Comparison of ENCODE assay signal across 1 cellular context in the genomic region with DNA sequence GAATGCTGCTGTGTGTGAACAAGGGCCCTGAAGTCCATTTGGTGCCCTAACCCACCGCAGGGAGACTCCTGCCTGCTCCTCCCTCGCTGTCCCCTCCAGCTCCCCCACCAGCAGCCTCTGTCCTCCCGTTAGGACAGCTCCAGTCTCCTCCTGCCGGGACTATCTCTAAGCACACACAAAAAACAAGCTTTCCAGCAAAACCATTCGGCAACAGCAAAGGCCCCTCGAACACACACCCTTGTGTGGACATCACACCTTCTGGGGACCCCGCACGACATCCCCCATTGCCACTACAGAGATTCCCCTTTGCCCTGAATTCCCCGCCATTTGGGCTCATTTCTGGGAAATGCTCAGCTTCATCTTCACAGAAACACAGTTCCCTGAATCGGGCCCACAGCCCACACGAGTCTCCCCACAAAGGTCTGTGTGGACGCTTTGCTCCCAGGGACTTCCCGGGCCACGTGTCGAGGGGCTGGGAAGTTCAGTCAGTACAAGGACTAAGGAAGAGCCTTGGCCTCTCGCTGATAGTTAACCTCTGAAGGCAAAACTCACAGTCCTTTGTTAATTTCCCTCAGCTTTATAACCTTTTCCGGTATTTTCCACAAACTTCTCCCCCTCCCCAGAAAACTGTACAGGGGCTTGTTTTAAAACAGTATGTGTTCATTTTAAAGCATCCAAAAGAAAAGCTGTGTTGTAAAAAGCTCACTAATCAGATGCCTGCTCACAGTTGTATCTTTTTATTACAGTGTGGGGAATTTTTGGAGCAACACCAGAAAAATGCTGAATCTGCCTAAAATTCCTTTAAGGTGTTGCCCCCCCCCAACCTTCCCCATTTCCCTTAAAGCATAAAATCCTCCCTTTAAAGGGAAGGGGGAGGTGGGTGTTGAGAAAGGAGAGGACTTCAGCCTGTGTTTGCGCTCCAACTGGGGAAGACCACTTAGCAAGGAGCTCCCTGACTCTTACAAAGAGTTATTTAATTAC.
TF ChIP-seq lines count a peak whose summit lies in the region.

No MANE protein-coding gene starts in this region.

TF ChIP-seq in K562, 482 proteins besides CTCF, POLR2A, EP300 and RAD21 (continued from another document):
- TF ChIP-seq, protein P1, sequence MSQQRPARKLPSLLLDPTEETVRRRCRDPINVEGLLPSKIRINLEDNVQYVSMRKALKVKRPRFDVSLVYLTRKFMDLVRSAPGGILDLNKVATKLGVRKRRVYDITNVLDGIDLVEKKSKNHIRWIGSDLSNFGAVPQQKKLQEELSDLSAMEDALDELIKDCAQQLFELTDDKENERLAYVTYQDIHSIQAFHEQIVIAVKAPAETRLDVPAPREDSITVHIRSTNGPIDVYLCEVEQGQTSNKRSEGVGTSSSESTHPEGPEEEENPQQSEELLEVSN (IDR thresholded peaks at IDR 0.05; ENCODE audit: borderline replicate concordance in 1 of 2, extremely low read depth in 1 of 2, insufficient read depth in 1 of 2, insufficient read length in 1 of 2, low read depth in 1 of 2, low read length in 1 of 2, poor library complexity in 1 of 2, severe bottlenecking in 1 of 2), result peak in 1 of 2 experiments; percentile 52
- no peak for TF ChIP-seq PCBP1 (IDR thresholded peaks at IDR 0.05; ENCODE audit: low read depth, low read length, poor library complexity, severe bottlenecking)
- TF ChIP-seq, protein P2, sequence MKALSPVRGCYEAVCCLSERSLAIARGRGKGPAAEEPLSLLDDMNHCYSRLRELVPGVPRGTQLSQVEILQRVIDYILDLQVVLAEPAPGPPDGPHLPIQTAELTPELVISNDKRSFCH (CRISPR knock-in tag; IDR thresholded peaks at IDR 0.05), result no peak
- TF ChIP-seq, protein P2 (tag; IDR thresholded peaks at IDR 0.05), result 0 out of 2 replicates have a peak, but pooled peaks have one; percentile 33
- TF ChIP-seq, protein P3, sequence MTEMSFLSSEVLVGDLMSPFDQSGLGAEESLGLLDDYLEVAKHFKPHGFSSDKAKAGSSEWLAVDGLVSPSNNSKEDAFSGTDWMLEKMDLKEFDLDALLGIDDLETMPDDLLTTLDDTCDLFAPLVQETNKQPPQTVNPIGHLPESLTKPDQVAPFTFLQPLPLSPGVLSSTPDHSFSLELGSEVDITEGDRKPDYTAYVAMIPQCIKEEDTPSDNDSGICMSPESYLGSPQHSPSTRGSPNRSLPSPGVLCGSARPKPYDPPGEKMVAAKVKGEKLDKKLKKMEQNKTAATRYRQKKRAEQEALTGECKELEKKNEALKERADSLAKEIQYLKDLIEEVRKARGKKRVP (CRISPR knock-in tag; IDR thresholded peaks at IDR 0.05), result no peak
- TF ChIP-seq MAFF (IDR thresholded peaks at IDR 0.05; ENCODE audit: low read length), result peak; percentile 41
- TF ChIP-seq ZNF75A (CRISPR knock-in tag; IDR thresholded peaks at IDR 0.05), result no peak
- peak; percentile 64 for TF ChIP-seq SMAD4 (CRISPR knock-in tag; conservative IDR thresholded peaks at IDR 0.05)
- peak; percentile 82 for TF ChIP-seq C11orf30 (IDR thresholded peaks at IDR 0.05; ENCODE audit: low read depth)
- peak; percentile 14; the same call in 1 of the 2 replicates for TF ChIP-seq ZBTB7A (IDR thresholded peaks at IDR 0.05; ENCODE audit: borderline replicate concordance, control insufficient read depth, low read depth, low read length)
- TF ChIP-seq ZNF316 (IDR thresholded peaks at IDR 0.05), result peak; percentile 82
- peak; percentile 43; the same call in 1 of the 2 replicates for TF ChIP-seq MAFG (tag; conservative IDR thresholded peaks at IDR 0.05)
- TF ChIP-seq MYC (IDR thresholded peaks at IDR 0.05; ENCODE audit: low read depth, low read length), result peak; percentile 68
- no peak for TF ChIP-seq MYC (CRISPR knock-in tag; IDR thresholded peaks at IDR 0.05; ENCODE audit: borderline replicate concordance, low read depth)
- TF ChIP-seq ELF2 (CRISPR knock-in tag; IDR thresholded peaks at IDR 0.05), result no peak
